ENCODE assay signal across 21 cellular contexts in the genomic region with DNA sequence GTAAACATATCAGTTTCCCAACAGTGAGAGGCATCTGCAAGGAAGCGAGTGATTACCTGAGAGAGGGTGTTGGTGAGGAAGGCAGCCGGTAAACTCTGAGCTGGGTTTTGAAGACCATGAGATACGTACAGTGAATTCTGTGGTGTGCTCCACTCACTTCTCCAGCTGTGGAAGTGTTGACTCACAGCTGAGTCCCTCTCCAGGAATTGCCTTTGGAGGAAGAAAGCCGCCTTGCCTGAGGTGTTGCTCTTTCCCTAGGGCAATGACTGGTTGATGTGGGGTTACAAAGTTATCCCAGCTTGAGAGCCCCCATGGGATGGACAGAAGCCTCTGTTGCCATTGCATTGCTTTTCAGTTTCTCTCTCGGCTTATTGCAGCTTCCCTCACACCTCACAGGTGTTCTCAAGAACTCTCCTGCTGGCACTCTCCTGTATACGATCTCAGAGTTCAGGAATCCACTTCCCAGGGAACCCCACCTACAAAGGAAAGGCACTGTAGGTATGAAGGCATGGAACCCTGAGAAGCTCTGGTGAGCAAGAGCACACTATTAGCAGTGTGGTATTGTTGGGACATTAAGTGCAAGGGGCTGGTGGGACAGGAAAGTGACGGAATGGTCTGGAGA. TPM values are rescaled to one million over a fixed set of nuclear protein-coding genes. Genes with fewer than 3 reads are reported as not detected.
A peak's percentile ranks its signal among the peaks of the same experiment; 100 is the strongest.
DNase-seq lines count a peak whose midpoint lies in the region; ATAC-seq lines count a peak whose summit lies in the region.
"Had no signal": no experiment of that assay in that cellular context is flagged by ENCODE, and none has a peak within 500 bp of the region (broad histone marks: within the 10 kb centered on the region; RNA-seq: fewer than 3 reads in every experiment).

No MANE protein-coding gene starts in this region.

- H3K27ac ChIP-seq in mesendoderm (ENCODE audit: low read depth, low read length) = no peak overlapping the region
- H3K27ac ChIP-seq: A549, suprapubic skin had no signal

- peaks cover 13% of the 10 kb centered on the region for H3K4me1 ChIP-seq in mesendoderm (ENCODE audit: control insufficient read depth, low read depth, low read length)
- H3K4me1 ChIP-seq: A549 had no signal

- no peak overlapping the region for H4K5ac ChIP-seq in mesendoderm (ENCODE audit: low read length)

- no peak overlapping the region for H3K4ac ChIP-seq in mesendoderm (ENCODE audit: low read depth, low read length)

- H3K18ac ChIP-seq in mesendoderm (ENCODE audit: low read length) = no peak overlapping the region

- peak; percentile 34 for DNase-seq in A172 (ENCODE audit: low spot score)
- DNase-seq in HCEC 1CT = peak; percentile 40
- DNase-seq in dedifferentiated amniotic fluid mesenchymal stem cell (ENCODE audit: extremely low spot score) = peak; percentile 18
- peak; percentile 64 for DNase-seq in mesendoderm
- no peak for DNase-seq in NCI-H2107 (lab: John Stamatoyannopoulos, UW)
- no peak for DNase-seq in DMS114 treated with DMSO at 0.1 percent for 48 hours (lab: John Stamatoyannopoulos, UW; ENCODE audit: unreplicated experiment)
- no peak for DNase-seq in MG63
- DNase-seq: activated naive CD4-positive, alpha-beta T cell; COR-L47; GF-D8; KG1; natural killer cell; NCI-H2227 treated with DMSO at 0.1 percent for 48 hours; SHP77 treated with DMSO at 0.1 percent for 48 hours; stimulated activated CD4-positive, alpha-beta T cell treated with anti-CD3 and anti-CD28 coated beads, Interleukin-1b, Interleukin-23, amount 100 ng/mL, for 48 hours; T-helper 2 cell had no signal

- no peaks in the 10 kb centered on the region for H3K79me1 ChIP-seq in mesendoderm (ENCODE audit: low read length)

- no peaks in the 10 kb centered on the region for H3K9me3 ChIP-seq in MG63
- H3K9me3 ChIP-seq: A549, suprapubic skin had no signal

- no peak overlapping the region for H4K8ac ChIP-seq in mesendoderm (ENCODE audit: low read depth, low read length)

- H3K23ac ChIP-seq in mesendoderm (ENCODE audit: low read length) = no peak overlapping the region

- H3K36me3 ChIP-seq in mesendoderm (ENCODE audit: control insufficient read depth, insufficient read depth, low read length) = no peaks in the 10 kb centered on the region
- H3K36me3 ChIP-seq in MG63 = no peaks in the 10 kb centered on the region
- H3K36me3 ChIP-seq: suprapubic skin had no signal

- no peak overlapping the region for H2BK120ac ChIP-seq in mesendoderm (ENCODE audit: low read depth, low read length)

- H3K4me3 ChIP-seq in mesendoderm (ENCODE audit: low read length) (no peak overlapping the region), MG63 (no peak overlapping the region)
- H3K4me3 ChIP-seq: A549, lung, suprapubic skin had no signal

- no peak overlapping the region for H2BK5ac ChIP-seq in mesendoderm (ENCODE audit: low read length)

- H2AK5ac ChIP-seq in mesendoderm (ENCODE audit: low read length) = no peak overlapping the region

- H3K27me3 ChIP-seq in mesendoderm (ENCODE audit: insufficient read depth, low read length, poor library complexity) (no peaks in the 10 kb centered on the region), MG63 (no peaks in the 10 kb centered on the region)
- H3K27me3 ChIP-seq: suprapubic skin had no signal

- no peak overlapping the region for H2BK15ac ChIP-seq in mesendoderm (replicated peaks; ENCODE audit: low read depth)

- no peak for ATAC-seq in GM19463 (IDR thresholded peaks at IDR 0.05; ENCODE audit: unreplicated experiment)
- ATAC-seq: natural killer cell had no signal

- WGBS in mesendoderm (ENCODE audit: extremely low coverage, insufficient coverage, low lambda C conversion rate) = no CpG with 5 or more reads among the region's 7 CpGs

- no peak overlapping the region for H3K9ac ChIP-seq in mesendoderm (ENCODE audit: low read length)

- no peak overlapping the region for H3K4me2 ChIP-seq in mesendoderm (ENCODE audit: low read length)
- H3K4me2 ChIP-seq: A549 had no signal

- peak overlapping the region; percentile 31 for H3K56ac ChIP-seq in mesendoderm (ENCODE audit: low read length)

- H3K79me2 ChIP-seq in mesendoderm (ENCODE audit: control insufficient read depth, insufficient read depth, low read length) = no peaks in the 10 kb centered on the region

RNA-seq across cellular contexts. Expression of gene NHLH1, which starts 10.8 kb away (rescaled TPM):
- total RNA-seq in A172 (2014; rRNA removed; shearing (Covaris generic)) = not detected in 2 replicates
- 0.31 TPM for polyA plus RNA-seq in mesendoderm (2013, experiment 1 of 2)
- 0.25 TPM for polyA plus RNA-seq in mesendoderm (2013, experiment 2 of 2)
- not detected in 2 replicates for total RNA-seq in MG63 (2014; rRNA removed; shearing (Covaris generic); ENCODE audit: low replicate concordance)
- total RNA-seq: fibroblast of lung had no signal

RNA-seq across cellular contexts. Expression of gene VANGL2, which starts 22.7 kb away (rescaled TPM):
- 5.7 and 6.3 TPM in 2 replicates for total RNA-seq in A172 (2014; rRNA removed; shearing (Covaris generic))
- polyA plus RNA-seq in mesendoderm (2013, experiment 1 of 2) = 36.5 TPM
- 35.7 TPM for polyA plus RNA-seq in mesendoderm (2013, experiment 2 of 2)
- not detected in 2 replicates for total RNA-seq in MG63 (2014; rRNA removed; shearing (Covaris generic); ENCODE audit: low replicate concordance)
- total RNA-seq: fibroblast of lung had no signal

RNA-seq across cellular contexts. Expression of gene NCSTN, which starts 34.5 kb away (rescaled TPM):
- total RNA-seq in A172 (2014; rRNA removed; shearing (Covaris generic)) = 103 and 111 TPM in 2 replicates
- polyA plus RNA-seq in mesendoderm (2013, experiment 1 of 2) = 57.0 TPM
- polyA plus RNA-seq in mesendoderm (2013, experiment 2 of 2) = 53.7 TPM
- 31.5 and 50.6 TPM in 2 replicates for total RNA-seq in MG63 (2014; rRNA removed; shearing (Covaris generic); ENCODE audit: low replicate concordance)

RNA-seq across cellular contexts. Expression of gene COPA, which starts 34.6 kb away (rescaled TPM):
- total RNA-seq in A172 (2014; rRNA removed; shearing (Covaris generic)) = 243 and 261 TPM in 2 replicates
- polyA plus RNA-seq in mesendoderm (2013, experiment 1 of 2) = 75.5 TPM
- polyA plus RNA-seq in mesendoderm (2013, experiment 2 of 2) = 77.1 TPM
- 144 and 206 TPM in 2 replicates for total RNA-seq in MG63 (2014; rRNA removed; shearing (Covaris generic); ENCODE audit: low replicate concordance)

Comparison
In these comparisons a context has a peak if more than half of its experiments do, and no peak if none do; other contexts are left out.
1. DNase-seq: peak in A172 (single experiment), HCEC 1CT (single experiment), dedifferentiated amniotic fluid mesenchymal stem cell (single experiment) and mesendoderm (single experiment); none in NCI-H2107 (single experiment), DMS114 treated with DMSO at 0.1 percent for 48 hours (single experiment) and MG63 (single experiment).